8 cellular contexts compared by ENCODE assay signal in the genomic region with DNA sequence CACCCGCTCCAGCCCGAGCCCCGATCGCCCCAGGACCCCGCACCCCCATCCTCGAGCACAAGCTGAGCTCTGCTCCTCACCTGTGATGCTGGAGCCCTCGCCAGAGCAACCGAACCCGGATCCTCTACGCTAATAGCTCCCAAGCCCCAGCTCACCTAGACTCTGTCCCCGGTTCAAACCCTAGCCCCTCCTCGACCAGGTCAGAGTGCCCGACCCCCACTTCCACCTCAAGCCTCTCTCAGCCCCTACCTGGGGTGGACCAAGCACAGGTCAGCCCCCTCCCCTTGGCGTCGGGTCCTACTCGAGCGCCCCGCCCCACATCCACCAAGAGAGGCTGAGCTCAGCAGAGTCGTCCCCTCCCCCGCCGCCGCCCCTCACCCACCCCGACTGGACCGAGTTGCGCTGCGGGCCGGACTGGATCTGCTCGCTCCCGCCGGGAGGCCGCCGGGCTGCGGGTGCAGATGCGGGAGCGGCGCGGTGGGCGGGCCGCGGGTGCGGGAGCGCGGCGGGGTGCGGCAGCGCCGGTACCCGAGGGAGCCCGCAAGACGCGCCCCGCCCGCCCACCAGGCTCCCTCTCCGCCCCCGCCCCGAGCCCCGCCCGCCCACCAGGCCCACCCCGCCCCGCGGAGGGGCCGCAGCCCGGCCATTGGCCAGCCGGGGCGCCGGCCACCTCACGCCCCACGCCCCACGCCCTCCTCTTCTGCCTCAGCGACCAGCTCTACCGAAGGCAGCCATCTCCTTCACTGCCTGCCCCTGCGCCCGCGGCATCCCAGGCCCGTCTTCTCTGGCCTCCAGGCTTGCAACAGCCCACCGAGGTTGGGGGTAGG. TPM values are rescaled to one million over a fixed set of nuclear protein-coding genes. Genes with fewer than 3 reads are reported as not detected.
DNase-seq lines count a peak whose midpoint lies in the region; ATAC-seq, FAIRE-seq and TF ChIP-seq lines count a peak whose summit lies in the region.

No MANE protein-coding gene starts in this region.

- H3K4me1 ChIP-seq in kidney (ENCODE audit: control insufficient read depth in 1 of 2, insufficient read depth in 1 of 2, low read depth in 1 of 2, low read length in 2 of 2) = peaks cover 3 to 5% of the 10 kb centered on the region in 2 donors

- no peaks in the 10 kb centered on the region for H3K4me1 Mint-ChIP-seq in IgD-negative memory B cell
- H3K4me1 Mint-ChIP-seq in stimulated activated naive B cell treated with anti-CD40 and anti-IgM and Interleukin-4, amounts not matched to agents 10 μg/mL and 1 μg/mL and 100 μg/mL, for 72 hours = peaks cover 9 to 17% of the 10 kb centered on the region in 2 donors

- H3K36me3 ChIP-seq in BJ (ENCODE audit: control insufficient read depth, insufficient read depth, low read length) = no peaks in the 10 kb centered on the region
- no peaks in the 10 kb centered on the region for H3K36me3 ChIP-seq in kidney (ENCODE audit: control insufficient read depth in 1 of 2, insufficient read depth in 2 of 2, low read length in 2 of 2)

- H3K9ac ChIP-seq in kidney (ENCODE audit: low read length in 2 of 2) = no peak overlapping the region

- POLR2A ChIA-PET in BJ (lab: Charles Lee) = interaction anchor here (0.5 kb wide), 1 partner anchor 168 kb away, joined by 3 read pairs; a partner anchor contains a TSS

- intact Hi-C loops in kidney (cut with DNase I) = no loop called here

- no peaks in the 10 kb centered on the region for H3K9me3 ChIP-seq in kidney (ENCODE audit: control insufficient read depth in 1 of 2, low read length in 2 of 2)

- no peak for FAIRE-seq in kidney (lab: Jason Lieb, UNC)
- FAIRE-seq in GM12892 (lab: Jason Lieb, UNC) = no peak

- H3K27me3 ChIP-seq in BJ (ENCODE audit: control insufficient read depth, insufficient read depth, low read length) = no peaks in the 10 kb centered on the region

- CTCF ChIA-PET in BJ (lab: Yijun Ruan, JAX) = interaction anchor here (0.6 to 2.0 kb wide), 5 partner anchors 10 to 236 kb away, joined by 3 to 6 read pairs (median 4); no protein-coding TSS in a partner anchor

- peak overlapping the region in 3 of 4 donors; percentile 41 to 87 (median 72) for H3K4me3 Mint-ChIP-seq in IgD-negative memory B cell
- peak overlapping the region; percentile 60 to 68 for H3K4me3 Mint-ChIP-seq in stimulated activated naive B cell treated with anti-CD40 and anti-IgM and Interleukin-4, amounts not matched to agents 10 μg/mL and 1 μg/mL and 100 μg/mL, for 72 hours

- H3K9me3 Mint-ChIP-seq in IgD-negative memory B cell = no peaks in the 10 kb centered on the region
- no peaks in the 10 kb centered on the region for H3K9me3 Mint-ChIP-seq in stimulated activated naive B cell treated with anti-CD40 and anti-IgM and Interleukin-4, amounts not matched to agents 10 μg/mL and 1 μg/mL and 100 μg/mL, for 72 hours

- TF ChIP-seq POLR2A in GM12892 (IDR thresholded peaks at IDR 0.05; ENCODE audit: low read depth, low read length) = no peak

- peak overlapping the region in 1 of 3 donors; percentile 64 for H3K27ac Mint-ChIP-seq in IgD-negative memory B cell
- H3K27ac Mint-ChIP-seq in stimulated activated naive B cell treated with anti-CD40 and anti-IgM and Interleukin-4, amounts not matched to agents 10 μg/mL and 1 μg/mL and 100 μg/mL, for 72 hours = no peak overlapping the region

- DNase-seq in BJ (ENCODE audit: low read depth) (no peak), cardiac fibroblast (ENCODE audit: low read depth in 2 of 2) (peak in 1 of 2 donors; percentile 67), kidney (no peak), GM12892 (ENCODE audit: insufficient read length) (no peak), SHP77 (lab: John Stamatoyannopoulos, UW) (no peak)
- no peak for DNase-seq in stimulated activated naive B cell treated with anti-CD40 and anti-IgM and Interleukin-4, amounts not matched to agents 10 μg/mL and 1 μg/mL and 100 μg/mL, for 72 hours
- DNase-seq in stimulated activated CD4-positive, alpha-beta T cell treated with anti-CD3 and anti-CD28 coated beads, Interleukin-1b, Interleukin-23, amount 100 ng/mL, for 48 hours = no peak

- peaks cover 54% of the 10 kb centered on the region for H3K27me3 Mint-ChIP-seq in IgD-negative memory B cell
- H3K27me3 Mint-ChIP-seq in stimulated activated naive B cell treated with anti-CD40 and anti-IgM and Interleukin-4, amounts not matched to agents 10 μg/mL and 1 μg/mL and 100 μg/mL, for 72 hours = peaks cover 69 to 74% of the 10 kb centered on the region in 2 donors

- TF ChIP-seq CTCF in BJ (IDR thresholded peaks at IDR 0.05; ENCODE audit: insufficient read depth, low read depth, low read length) (no peak), cardiac fibroblast (IDR thresholded peaks at IDR 0.05; ENCODE audit: low read depth, low read length) (no peak), kidney (IDR thresholded peaks at IDR 0.05; ENCODE audit: borderline replicate concordance, extremely low read depth, insufficient read depth) (no peak)

- H3K4me3 ChIP-seq in BJ (ENCODE audit: low read depth, low read length) (peak overlapping the region; percentile 78), cardiac fibroblast (replicated peaks in 1 of 2; ENCODE audit: low read depth in 2 of 2, low read length in 2 of 2) (peak overlapping the region; percentile 68 to 89), kidney (ENCODE audit: low read length in 2 of 2) (peak overlapping the region; percentile 36 to 58)

- H3K27ac ChIP-seq in kidney (ENCODE audit: low read depth in 2 of 2, low read length in 2 of 2) = no peak overlapping the region

- no peak for ATAC-seq in stimulated activated naive B cell treated with anti-CD40 and anti-IgM and Interleukin-4, amounts not matched to agents 10 μg/mL and 1 μg/mL and 100 μg/mL, for 72 hours (replicated peaks)

- no peaks in the 10 kb centered on the region for H3K36me3 Mint-ChIP-seq in IgD-negative memory B cell
- H3K36me3 Mint-ChIP-seq in stimulated activated naive B cell treated with anti-CD40 and anti-IgM and Interleukin-4, amounts not matched to agents 10 μg/mL and 1 μg/mL and 100 μg/mL, for 72 hours = peaks cover 0 to 2% of the 10 kb centered on the region in 2 donors

RNA-seq across cellular contexts. Expression of a gene that starts 0.6 kb away (rescaled TPM):
- polyA plus RNA-seq in BJ (2011; rRNA removed) (1,093 and 1,276 TPM in 2 replicates), IgD-negative memory B cell (not detected), kidney (ENCODE audit: insufficient read depth, low read depth, low replicate concordance) (49.6 TPM)
- polyA minus RNA-seq in BJ (2011; rRNA and poly(A)+ RNA removed) = 248 and 273 TPM in 2 replicates
- total RNA-seq in kidney = 59.5 TPM
- polyA plus RNA-seq in GM12892 (2012; ENCODE audit: missing spikeins) = 0.30 TPM

Comparison
In these comparisons a context has a peak if more than half of its experiments do, and no peak if none do; other contexts are left out.
1. RNA of a gene that starts 0.6 kb away (polyA plus RNA-seq): 1,093 to 1,276 TPM in BJ and 49.6 TPM in kidney (single experiment); not detected in IgD-negative memory B cell (single experiment); every median in the first group is over 10 times any median in the second.
2. Peak in every context shown above with its lines, with median percentiles within 50 percentile points of each other: H3K4me3 ChIP-seq.